In the genomic region with DNA sequence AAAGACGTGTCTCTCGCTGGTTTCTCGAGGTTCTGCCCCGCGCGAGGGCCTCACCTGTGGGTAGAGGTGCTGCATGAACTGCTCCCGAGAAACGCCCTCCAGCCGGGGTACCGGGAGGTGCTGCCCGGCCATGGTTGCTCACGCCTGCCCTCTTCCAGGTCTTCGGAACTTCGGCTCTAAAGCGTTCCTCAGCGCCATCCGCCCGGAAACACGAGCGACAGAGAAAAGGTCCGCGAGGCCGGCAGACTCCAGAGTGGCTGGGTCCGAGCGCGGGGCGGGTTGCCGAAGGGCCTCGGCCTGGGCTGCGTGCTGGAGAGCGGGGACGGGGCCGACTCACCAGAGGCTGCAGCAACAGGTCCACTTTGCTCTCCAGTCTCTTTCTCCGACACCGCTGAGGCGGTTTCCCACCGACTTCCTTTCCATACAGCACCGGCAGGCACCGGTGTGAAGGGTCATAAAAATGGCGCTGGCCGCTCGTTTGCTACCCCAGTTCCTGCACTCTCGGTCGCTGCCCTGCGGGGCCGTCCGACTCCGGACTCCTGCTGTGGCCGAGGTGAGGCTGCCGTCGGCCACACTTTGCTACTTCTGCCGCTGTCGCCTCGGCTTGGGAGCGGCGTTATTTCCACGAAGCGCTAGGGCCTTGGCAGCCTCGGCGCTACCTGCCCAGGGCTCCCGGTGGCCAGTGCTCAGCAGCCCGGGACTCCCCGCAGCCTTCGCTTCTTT, we compare ENCODE assay signal across 9 cellular contexts. TPM values are rescaled to one million over a fixed set of nuclear protein-coding genes. Genes with fewer than 3 reads are reported as not detected.
A peak's percentile ranks its signal among the peaks of the same experiment; 100 is the strongest.
DNase-seq lines count a peak whose midpoint lies in the region; ATAC-seq, FAIRE-seq and TF ChIP-seq lines count a peak whose summit lies in the region.
"Had no signal": no experiment of that assay in that cellular context is flagged by ENCODE, and none has a peak within 500 bp of the region (broad histone marks: within the 10 kb centered on the region; RNA-seq: fewer than 3 reads in every experiment).

A gene with protein sequence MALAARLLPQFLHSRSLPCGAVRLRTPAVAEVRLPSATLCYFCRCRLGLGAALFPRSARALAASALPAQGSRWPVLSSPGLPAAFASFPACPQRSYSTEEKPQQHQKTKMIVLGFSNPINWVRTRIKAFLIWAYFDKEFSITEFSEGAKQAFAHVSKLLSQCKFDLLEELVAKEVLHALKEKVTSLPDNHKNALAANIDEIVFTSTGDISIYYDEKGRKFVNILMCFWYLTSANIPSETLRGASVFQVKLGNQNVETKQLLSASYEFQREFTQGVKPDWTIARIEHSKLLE (plus strand): TSS at position 244 of the 723 bp plus-strand sequence. CDS start 217 bp downstream, at position 461.
TSS of gene TYW5 (minus strand) at position 153 of the 723 bp plus-strand sequence. CDS start at position 132, 21 bp downstream.

- H3K4me3 ChIP-seq in keratinocyte (ENCODE audit: control insufficient read depth in 2 of 3, extremely low read depth in 1 of 3, insufficient read depth in 2 of 3, low read depth in 1 of 3, low read length in 3 of 3): peak within 1 kb of the TSS; percentile 82 to 98 (median 82)

- H3K9me3 ChIP-seq in keratinocyte (ENCODE audit: control insufficient read depth, low read depth, low read length): no peaks in the 10 kb centered on the region

- H3K9me1 ChIP-seq in keratinocyte (ENCODE audit: control insufficient read depth, extremely low read depth, insufficient read depth, low read length): no peaks in the 10 kb centered on the region

- peak within 1 kb of the TSS; percentile 96 for H2AFZ ChIP-seq in keratinocyte (ENCODE audit: control insufficient read depth, low read length)

- H3K9ac ChIP-seq in keratinocyte (ENCODE audit: control insufficient read depth, extremely low read depth, insufficient read depth, low read length): peak within 1 kb of the TSS; percentile 96

- FAIRE-seq in keratinocyte (lab: Jason Lieb, UNC): no peak
- FAIRE-seq: colon had no signal

- H3K4me1 ChIP-seq in keratinocyte (ENCODE audit: control insufficient read depth, extremely low read depth, insufficient read depth, low read length): peaks cover 15% of the 10 kb centered on the region

- TF ChIP-seq CTCF in keratinocyte (optimal IDR thresholded peaks at IDR 0.05 in 1 of 3, IDR thresholded peaks at IDR 0.05 in 1 of 3, conservative IDR thresholded peaks at IDR 0.05 in 1 of 3; ENCODE audit: extremely low read depth in 1 of 3, insufficient read depth in 2 of 3, low read length in 3 of 3): peak in 2 of 3 experiments; percentile 28 to 33

- no peaks in the 10 kb centered on the region for H3K27me3 ChIP-seq in keratinocyte (ENCODE audit: control insufficient read depth, extremely low read depth, insufficient read depth, low read length)

- peaks cover 1 to 3% of the 10 kb centered on the region in 2 experiments for H3K36me3 ChIP-seq in keratinocyte (ENCODE audit: control insufficient read depth in 2 of 2, extremely low read depth in 1 of 2, insufficient read depth in 2 of 2, low read length in 2 of 2)

- H3K79me2 ChIP-seq in keratinocyte (ENCODE audit: control insufficient read depth, insufficient read depth, low read length): peaks cover 69% of the 10 kb centered on the region

- peak; percentile 84 for ATAC-seq in GM19035 (IDR thresholded peaks at IDR 0.05; ENCODE audit: unreplicated experiment)
- peak; percentile 83 for ATAC-seq in HG03342 (IDR thresholded peaks at IDR 0.05; ENCODE audit: unreplicated experiment)
- ATAC-seq in activated CD4-positive, CD25-positive, alpha-beta regulatory T cell treated with anti-CD3 and anti-CD28 coated beads, Interleukin-2, amount 50 U/mL, for 24 hours: peak; percentile 86 to 87

- H3K4me2 ChIP-seq in keratinocyte (ENCODE audit: control insufficient read depth, extremely low read depth, insufficient read depth, low read depth, low read length): peak within 1 kb of the TSS; percentile 98

- DNase-seq in AG20443 (ENCODE audit: low spot score) (peak; percentile 95), NCI-H446 treated with DMSO at 0.1 percent for 48 hours (lab: John Stamatoyannopoulos, UW) (peak; percentile 74), cerebellar cortex (ENCODE audit: low spot score) (peak; percentile 87), keratinocyte (ENCODE audit: low read depth, low spot score) (no peak)
- peak; percentile 60 to 68 for DNase-seq in stimulated activated CD4-positive, alpha-beta T cell treated with anti-CD3 and anti-CD28 coated beads, Interleukin-15, amount 100 ng/mL, for 1 hour (ENCODE audit: low read depth in 1 of 2, low spot score in 1 of 2)

- no peaks in the 10 kb centered on the region for H4K20me1 ChIP-seq in keratinocyte (ENCODE audit: control insufficient read depth, extremely low read depth, insufficient read depth, low read length)

- peak within 1 kb of the TSS; percentile 81 for H3K27ac ChIP-seq in keratinocyte (ENCODE audit: control insufficient read depth, insufficient read depth, low read length)

- dilution Hi-C loops in keratinocyte (cut with MboI; ENCODE audit: extremely low pct_ligation_motif_present, low sequenced_read_pairs): no loop called here

RNA-seq across cellular contexts. Expression of the first gene that starts in this region (rescaled TPM):
- polyA plus RNA-seq in keratinocyte: 11.4 to 17.4 TPM (median 12.6 TPM) in 3 replicates
- polyA plus RNA-seq in keratinocyte (2011; ENCODE audit: low read depth): 6.3 TPM
- 11.9 and 19.3 TPM in 2 replicates for polyA plus RNA-seq in keratinocyte (2011; cell fraction: cytosol; rRNA removed)
- 11.2 and 11.3 TPM in 2 replicates for polyA plus RNA-seq in keratinocyte (2011; cell fraction: nucleus; rRNA removed)
- 16.0 TPM in 2 replicates for polyA plus RNA-seq in keratinocyte (2012; ENCODE audit: low replicate concordance)
- 10.9 to 12.2 TPM (median 11.1 TPM) in 3 replicates for polyA minus RNA-seq in keratinocyte
- polyA minus RNA-seq in keratinocyte (2011; cell fraction: cytosol; rRNA and poly(A)+ RNA removed): 24.0 TPM
- polyA minus RNA-seq in keratinocyte (2011; cell fraction: nucleus; rRNA and poly(A)+ RNA removed): 9.2 and 11.0 TPM in 2 replicates

RNA-seq across cellular contexts. Expression of gene TYW5, which starts in this region (rescaled TPM):
- polyA plus RNA-seq in keratinocyte: 6.9 to 9.9 TPM (median 7.0 TPM) in 3 replicates
- 7.0 TPM for polyA plus RNA-seq in keratinocyte (2011; ENCODE audit: low read depth)
- 4.9 and 7.5 TPM in 2 replicates for polyA plus RNA-seq in keratinocyte (2011; cell fraction: cytosol; rRNA removed)
- 10.0 and 14.2 TPM in 2 replicates for polyA plus RNA-seq in keratinocyte (2011; cell fraction: nucleus; rRNA removed)
- 6.1 and 6.4 TPM in 2 replicates for polyA plus RNA-seq in keratinocyte (2012; ENCODE audit: low replicate concordance)
- polyA minus RNA-seq in keratinocyte: 1.5 to 6.8 TPM (median 2.9 TPM) in 3 replicates
- 3.1 TPM for polyA minus RNA-seq in keratinocyte (2011; cell fraction: cytosol; rRNA and poly(A)+ RNA removed)
- 4.0 and 7.7 TPM in 2 replicates for polyA minus RNA-seq in keratinocyte (2011; cell fraction: nucleus; rRNA and poly(A)+ RNA removed)
